In the genomic region with DNA sequence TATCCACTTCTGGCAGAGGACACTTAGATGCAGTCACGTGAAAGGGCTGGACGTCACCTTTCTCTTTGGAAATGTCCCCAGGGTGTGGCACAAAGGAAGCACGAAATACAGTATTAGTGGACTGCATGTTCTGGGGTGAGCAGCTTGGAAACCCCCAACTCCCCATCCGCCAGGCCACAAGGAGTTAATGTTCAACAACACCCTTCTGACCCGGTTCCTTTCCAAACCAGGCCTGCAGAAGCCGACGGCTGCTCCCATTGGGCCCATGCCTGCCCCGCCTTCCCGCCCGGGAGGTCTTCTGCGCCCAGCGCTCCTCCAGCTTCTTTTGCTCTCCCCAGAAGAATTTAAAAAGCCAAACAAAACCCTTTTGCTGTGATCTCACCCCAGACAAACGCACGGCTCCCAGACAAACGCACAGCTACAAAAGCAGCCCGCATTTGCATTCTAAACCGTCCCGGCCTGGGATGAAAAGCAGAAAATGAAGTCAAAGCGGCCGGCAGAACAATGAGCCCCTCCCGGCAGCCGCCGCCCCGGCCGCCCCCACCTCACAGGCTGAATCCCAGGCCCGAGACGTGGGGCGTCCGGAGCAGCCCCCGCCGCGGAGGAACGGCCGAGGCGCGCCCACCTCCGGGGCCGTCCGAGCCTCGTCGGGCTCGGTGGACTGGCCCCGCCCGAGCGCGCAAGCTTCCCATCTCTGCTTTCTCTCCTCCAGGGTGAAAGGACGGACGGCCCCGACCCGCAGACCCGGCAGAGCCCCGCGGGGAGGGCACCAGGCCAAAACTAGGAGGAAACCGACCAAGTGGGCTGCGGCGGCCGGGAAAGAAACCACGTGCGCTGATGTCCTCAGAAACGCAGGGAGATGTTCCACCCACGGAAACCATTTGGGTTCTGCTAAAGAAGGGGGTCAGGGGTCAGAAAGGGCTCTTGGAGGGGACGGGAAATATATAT, we compare ENCODE assay signal across 8 cellular contexts.
A peak's percentile ranks its signal among the peaks of the same experiment; 100 is the strongest.
DNase-seq lines count a peak whose midpoint lies in the region; FAIRE-seq and TF ChIP-seq lines count a peak whose summit lies in the region.

No MANE protein-coding gene starts in this region.

- H3K4me3 ChIP-seq in neutrophil (ENCODE audit: low read depth in 1 of 2, low read length in 1 of 2): peak overlapping the region; percentile 63 to 79

- no peak for FAIRE-seq in GM12892 (lab: Jason Lieb, UNC)

- no peak for TF ChIP-seq CTCF in neutrophil (IDR thresholded peaks at IDR 0.05)

- peak; percentile 57 for DNase-seq in EL
- DNase-seq in SK-N-DZ (ENCODE audit: low spot score): peak; percentile 14
- DNase-seq in head of caudate nucleus: peak; percentile 30 to 85 (median 72)
- no peak for DNase-seq in GM12892 (ENCODE audit: insufficient read length)
- no peak for DNase-seq in NCI-H1930 (lab: John Stamatoyannopoulos, UW)
- DNase-seq in erythroblast (lab: John Stamatoyannopoulos, UW): no peak
- DNase-seq in activated CD8-positive, alpha-beta memory T cell treated with anti-CD3 and anti-CD28 coated beads, Interleukin-2, amount 50 U/mL, for 4 hours: no peak

- peaks cover 40 to 53% of the 10 kb centered on the region in 2 experiments for H3K4me1 ChIP-seq in neutrophil (ENCODE audit: control insufficient read depth in 1 of 2, insufficient read depth in 1 of 2, low read depth in 1 of 2, low read length in 1 of 2)

- intact Hi-C loops in head of caudate nucleus (cut with DNase I): loop anchor here (10.0 kb wide), 1 partner anchor 97 kb away; a partner anchor contains a TSS

- no peaks in the 10 kb centered on the region for H3K27me3 ChIP-seq in neutrophil

- H3K27ac ChIP-seq in neutrophil: peak overlapping the region; percentile 61

- H3K9me3 ChIP-seq in neutrophil: no peaks in the 10 kb centered on the region

- no peaks in the 10 kb centered on the region for H3K36me3 ChIP-seq in neutrophil

- TF ChIP-seq POLR2A in GM12892 (IDR thresholded peaks at IDR 0.05; ENCODE audit: low read depth, low read length) (no peak), erythroblast (IDR thresholded peaks at IDR 0.05; ENCODE audit: low read length) (no peak)

Comparison
In these comparisons a context has a peak if more than half of its experiments do, and no peak if none do; other contexts are left out.
1. DNase-seq: peak in EL (single experiment), SK-N-DZ (single experiment) and head of caudate nucleus (42 of 42); none in GM12892 (single experiment), NCI-H1930 (0 of 2), erythroblast (0 of 2) and activated CD8-positive, alpha-beta memory T cell treated with anti-CD3 and anti-CD28 coated beads, Interleukin-2, amount 50 U/mL, for 4 hours (single experiment).